Comparison of ENCODE assay signal across 17 cellular contexts in genomic region chr5:132013006-132013689, GRCh38. TPM values are rescaled to one million over a fixed set of nuclear protein-coding genes. Genes with fewer than 3 reads are reported as not detected.
A peak's percentile ranks its signal among the peaks of the same experiment; 100 is the strongest.
DNase-seq lines count a peak whose midpoint lies in the region; ATAC-seq, FAIRE-seq and TF ChIP-seq lines count a peak whose summit lies in the region.
"Had no signal": no experiment of that assay in that cellular context is flagged by ENCODE, and none has a peak within 500 bp of the region (broad histone marks: within the 10 kb centered on the region; RNA-seq: fewer than 3 reads in every experiment).

No MANE protein-coding gene starts in this region.

- no peak for TF ChIP-seq POLR2A in spleen (IDR thresholded peaks at IDR 0.05)

- no peak overlapping the region for H3K4me3 ChIP-seq in keratinocyte (ENCODE audit: control insufficient read depth in 2 of 3, extremely low read depth in 1 of 3, insufficient read depth in 2 of 3, low read depth in 1 of 3, low read length in 3 of 3)
- no peak overlapping the region for H3K4me3 ChIP-seq in spleen
- H3K4me3 ChIP-seq: tibial artery had no signal

- H3K79me2 ChIP-seq in keratinocyte (ENCODE audit: control insufficient read depth, insufficient read depth, low read length): no peaks in the 10 kb centered on the region

- no peak overlapping the region for H2AFZ ChIP-seq in keratinocyte (ENCODE audit: control insufficient read depth, low read length)

- no peaks in the 10 kb centered on the region for H3K9me3 Mint-ChIP-seq in activated CD4-positive, alpha-beta T cell treated with anti-CD3 and anti-CD28 coated beads for 36 hours (ENCODE audit: low read depth)
- H3K9me3 Mint-ChIP-seq: nephron had no signal

- POLR2A ChIA-PET in activated CD4-positive, alpha-beta T cell treated with anti-CD3 and anti-CD28 coated beads for 36 hours (lab: Charles Lee): interaction anchor here (0.5 kb wide), 1 partner anchor 44 kb away, joined by 5 read pairs; no protein-coding TSS in a partner anchor

- peaks cover 27% of the 10 kb centered on the region for H3K4me1 Mint-ChIP-seq in activated CD4-positive, alpha-beta T cell treated with anti-CD3 and anti-CD28 coated beads for 36 hours
- H3K4me1 Mint-ChIP-seq: nephron had no signal

- dilution Hi-C loops in keratinocyte (cut with MboI; ENCODE audit: extremely low pct_ligation_motif_present, low sequenced_read_pairs): no loop called here

- no peak overlapping the region for H3K27ac ChIP-seq in keratinocyte (ENCODE audit: control insufficient read depth, insufficient read depth, low read length)
- no peak overlapping the region for H3K27ac ChIP-seq in spleen
- H3K27ac ChIP-seq: tibial artery had no signal

- TF ChIP-seq CTCF in keratinocyte (optimal IDR thresholded peaks at IDR 0.05 in 1 of 3, IDR thresholded peaks at IDR 0.05 in 1 of 3, conservative IDR thresholded peaks at IDR 0.05 in 1 of 3; ENCODE audit: extremely low read depth in 1 of 3, insufficient read depth in 2 of 3, low read length in 3 of 3): no peak
- no peak for TF ChIP-seq CTCF in spleen (IDR thresholded peaks at IDR 0.05 in 8 of 11, conservative IDR thresholded peaks at IDR 0.05 in 3 of 11)

- no peak overlapping the region for H3K4me2 ChIP-seq in keratinocyte (ENCODE audit: control insufficient read depth, extremely low read depth, insufficient read depth, low read depth, low read length)

- H3K9ac ChIP-seq in keratinocyte (ENCODE audit: control insufficient read depth, extremely low read depth, insufficient read depth, low read length): no peak overlapping the region

- no peaks in the 10 kb centered on the region for H3K36me3 Mint-ChIP-seq in activated CD4-positive, alpha-beta T cell treated with anti-CD3 and anti-CD28 coated beads for 36 hours (ENCODE audit: low read depth)

- H4K20me1 ChIP-seq in keratinocyte (ENCODE audit: control insufficient read depth, extremely low read depth, insufficient read depth, low read length): no peaks in the 10 kb centered on the region

- CTCF ChIA-PET in activated CD4-positive, alpha-beta T cell treated with anti-CD3 and anti-CD28 coated beads for 36 hours (lab: Charles Lee): interaction anchor here (0.7 to 1.0 kb wide), 2 partner anchors 50 to 426 kb away, joined by 3 to 4 read pairs; no protein-coding TSS in a partner anchor

- H3K9me3 ChIP-seq in keratinocyte (ENCODE audit: control insufficient read depth, low read depth, low read length) (no peaks in the 10 kb centered on the region), spleen (no peaks in the 10 kb centered on the region)
- H3K9me3 ChIP-seq: tibial artery had no signal

- H3K36me3 ChIP-seq in keratinocyte (ENCODE audit: control insufficient read depth in 2 of 2, extremely low read depth in 1 of 2, insufficient read depth in 2 of 2, low read length in 2 of 2): no peaks in the 10 kb centered on the region
- no peaks in the 10 kb centered on the region for H3K36me3 ChIP-seq in spleen
- H3K36me3 ChIP-seq: tibial artery had no signal

- FAIRE-seq in keratinocyte (lab: Jason Lieb, UNC): peak; percentile 43
- FAIRE-seq: astrocyte, endometrium had no signal

- H3K9me1 ChIP-seq in keratinocyte (ENCODE audit: control insufficient read depth, extremely low read depth, insufficient read depth, low read length): no peaks in the 10 kb centered on the region

- peaks cover 22% of the 10 kb centered on the region for H3K4me1 ChIP-seq in keratinocyte (ENCODE audit: control insufficient read depth, extremely low read depth, insufficient read depth, low read length)
- H3K4me1 ChIP-seq in spleen: peaks cover 0 to 26% (median 18%) of the 10 kb centered on the region in 6 donors

- no peak overlapping the region for H3K27ac Mint-ChIP-seq in activated CD4-positive, alpha-beta T cell treated with anti-CD3 and anti-CD28 coated beads for 36 hours
- H3K27ac Mint-ChIP-seq: nephron had no signal

- no peak for ATAC-seq in activated CD4-positive, alpha-beta T cell treated with anti-CD3 and anti-CD28 coated beads for 36 hours
- no peak for ATAC-seq in GM21786 (IDR thresholded peaks at IDR 0.05; ENCODE audit: unreplicated experiment)

- peak; percentile 0 for DNase-seq in activated CD4-positive, alpha-beta T cell treated with anti-CD3 and anti-CD28 coated beads for 48 hours
- DNase-seq in activated CD4-positive, alpha-beta T cell treated with anti-CD3 and anti-CD28 coated beads for 36 hours: no peak
- DNase-seq in activated CD8-positive, alpha-beta memory T cell treated with anti-CD3 and anti-CD28 coated beads, Interleukin-2, amount 50 U/mL, for 48 hours: peak; percentile 51
- DNase-seq in keratinocyte (ENCODE audit: low read depth, low spot score): no peak
- DNase-seq in spleen: peak; percentile 57
- DNase-seq in DMS79 (lab: John Stamatoyannopoulos, UW): no peak
- DNase-seq in HCEC 1CT: no peak
- DNase-seq: NCI-H1105 treated with DMSO at 0.1 percent for 48 hours, NCI-H510A had no signal

- H3K27me3 ChIP-seq in keratinocyte (ENCODE audit: control insufficient read depth, extremely low read depth, insufficient read depth, low read length): peaks cover 27% of the 10 kb centered on the region
- peaks cover 5 to 86% (median 23%) of the 10 kb centered on the region in 7 donors for H3K27me3 ChIP-seq in spleen (replicated peaks in 1 of 7)

- WGBS in spleen, 5 donors: 86 to 90% (median 90%) methylated on average over 5 of the region's 5 CpGs

- no peak overlapping the region for H3K4me3 Mint-ChIP-seq in activated CD4-positive, alpha-beta T cell treated with anti-CD3 and anti-CD28 coated beads for 36 hours

- intact Hi-C loops in activated CD4-positive, alpha-beta T cell treated with anti-CD3 and anti-CD28 coated beads for 36 hours (cut with DNase I, micrococcal nuclease): no loop called here
- intact Hi-C loops in spleen (cut with DNase I; ENCODE audit: low total_unique reads): loop anchor here (5.0 kb wide), 1 partner anchor 426 kb away; no protein-coding TSS in a partner anchor

- peaks cover 69% of the 10 kb centered on the region for H3K27me3 Mint-ChIP-seq in activated CD4-positive, alpha-beta T cell treated with anti-CD3 and anti-CD28 coated beads for 36 hours

RNA-seq across cellular contexts. Expression of gene ACSL6, which starts 1.7 kb away (rescaled TPM):
- 1 to 10 TPM; 3.1 to 3.3 TPM for total RNA-seq in activated CD4-positive, alpha-beta T cell treated with anti-CD3 and anti-CD28 coated beads for 36 hours
- 0.18 to 0.22 TPM (median 0.18 TPM) in 3 replicates for polyA plus RNA-seq in keratinocyte
- polyA plus RNA-seq in keratinocyte (2011; ENCODE audit: low read depth): not detected
- 0.10 TPM in 2 replicates for polyA plus RNA-seq in keratinocyte (2011; cell fraction: cytosol; rRNA removed)
- polyA plus RNA-seq in keratinocyte (2011; cell fraction: nucleus; rRNA removed): 0.55 and 0.69 TPM in 2 replicates
- polyA plus RNA-seq in keratinocyte (2012; ENCODE audit: low replicate concordance): 0.37 TPM in 1 of 2 replicates, not detected in the other
- 0.03 to 1.0 TPM (median 0.26 TPM) in 3 replicates for polyA minus RNA-seq in keratinocyte
- not detected for polyA minus RNA-seq in keratinocyte (2011; cell fraction: cytosol; rRNA and poly(A)+ RNA removed)
- 0.53 and 1.9 TPM in 2 replicates for polyA minus RNA-seq in keratinocyte (2011; cell fraction: nucleus; rRNA and poly(A)+ RNA removed)
- total RNA-seq in spleen: 10 to 100 TPM in 1 of 7 donors, 1 to 10 TPM in 6; 3.1 to 18.4 (median 4.6) TPM
- polyA plus RNA-seq in spleen: 1 to 10 TPM in 2 of 3 donors, under 1 TPM in 1; 0.76 to 1.3 (median 1.3) TPM
- total RNA-seq: A673, IMR-90, RPMI7951 had no signal
- polyA plus RNA-seq: IMR-90 had no signal

RNA-seq across cellular contexts. Expression of gene IL3, which starts 47.3 kb away (rescaled TPM):
- total RNA-seq in activated CD4-positive, alpha-beta T cell treated with anti-CD3 and anti-CD28 coated beads for 36 hours: 10 to 100 TPM; 10.8 to 11.6 TPM
- polyA plus RNA-seq in keratinocyte: not detected in 3 replicates
- not detected for polyA plus RNA-seq in keratinocyte (2011; ENCODE audit: low read depth)
- not detected in 2 replicates for polyA plus RNA-seq in keratinocyte (2011; cell fraction: cytosol; rRNA removed)
- polyA plus RNA-seq in keratinocyte (2011; cell fraction: nucleus; rRNA removed): not detected in 2 replicates
- polyA plus RNA-seq in keratinocyte (2012; ENCODE audit: low replicate concordance): not detected in 2 replicates
- polyA minus RNA-seq in keratinocyte: not detected in 3 replicates
- not detected for polyA minus RNA-seq in keratinocyte (2011; cell fraction: cytosol; rRNA and poly(A)+ RNA removed)
- polyA minus RNA-seq in keratinocyte (2011; cell fraction: nucleus; rRNA and poly(A)+ RNA removed): not detected in 2 replicates
- not detected for total RNA-seq in spleen
- not detected for polyA plus RNA-seq in spleen
- total RNA-seq: A673, astrocyte, IMR-90, RPMI7951 had no signal
- polyA plus RNA-seq: IMR-90 had no signal

Comparison
In these comparisons a context has a peak if more than half of its experiments do, and no peak if none do; other contexts are left out.
1. DNase-seq: peak in activated CD4-positive, alpha-beta T cell treated with anti-CD3 and anti-CD28 coated beads for 48 hours (single experiment), activated CD8-positive, alpha-beta memory T cell treated with anti-CD3 and anti-CD28 coated beads, Interleukin-2, amount 50 U/mL, for 48 hours (single experiment) and spleen (single experiment); none in activated CD4-positive, alpha-beta T cell treated with anti-CD3 and anti-CD28 coated beads for 36 hours (single experiment), keratinocyte (single experiment), DMS79 (single experiment) and HCEC 1CT (single experiment).
2. RNA of gene IL3, which starts 47.3 kb away (total RNA-seq): 10.8 to 11.6 TPM in activated CD4-positive, alpha-beta T cell treated with anti-CD3 and anti-CD28 coated beads for 36 hours; not detected in spleen; every median in the first group is over 10 times any median in the second.